ENCODE assay signal across 12 cellular contexts in the genomic region with DNA sequence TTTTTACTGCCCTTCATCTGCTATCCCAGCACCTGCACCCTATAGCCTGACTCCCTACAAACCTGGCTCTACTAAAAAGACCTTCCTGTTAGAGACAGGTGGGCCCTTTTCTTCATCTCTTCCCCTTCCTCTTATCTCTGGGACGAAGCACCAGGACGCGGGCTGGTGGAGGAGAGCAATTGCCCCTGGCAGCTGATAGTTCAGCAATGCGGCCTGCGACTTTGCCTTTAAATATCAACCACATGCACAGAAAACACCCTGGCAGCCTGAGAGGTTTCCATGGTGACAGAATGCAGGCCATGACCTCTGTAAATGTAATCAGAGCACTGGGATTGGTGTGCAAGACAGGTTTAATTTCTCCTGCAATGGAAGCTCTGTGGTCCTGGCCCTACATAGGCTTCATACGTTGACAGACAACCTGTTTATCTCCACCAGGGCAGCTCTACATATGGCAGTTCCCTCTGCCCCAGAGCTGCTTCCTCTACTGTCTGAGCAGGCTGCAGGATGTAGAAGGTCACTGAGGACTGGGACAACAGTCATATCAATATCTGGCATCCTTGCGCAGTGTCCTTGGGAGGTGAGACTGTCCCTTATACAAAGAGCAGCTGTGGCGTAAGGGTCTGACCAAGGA. TPM values are rescaled to one million over a fixed set of nuclear protein-coding genes. Genes with fewer than 3 reads are reported as not detected.
A peak's percentile ranks its signal among the peaks of the same experiment; 100 is the strongest.
DNase-seq lines count a peak whose midpoint lies in the region; ATAC-seq and TF ChIP-seq lines count a peak whose summit lies in the region.
"Had no signal": no experiment of that assay in that cellular context is flagged by ENCODE, and none has a peak within 500 bp of the region (broad histone marks: within the 10 kb centered on the region; RNA-seq: fewer than 3 reads in every experiment).

No MANE protein-coding gene starts in this region.

- in situ Hi-C loops in GM13976 (cut with MboI; ENCODE audit: low sequenced_read_pairs, unreplicated experiment) = no loop called here

- CTCF ChIA-PET in activated CD8-positive, alpha-beta memory T cell treated with anti-CD3 and anti-CD28 coated beads, Interleukin-2, amount 10 ng/mL, durations not matched to agents 7 days and 5 days (lab: Charles Lee) = interaction anchor here (0.9 to 11.2 kb wide), 9 partner anchors 8 to 87 kb away, joined by 3 to 145 read pairs (median 5); no protein-coding TSS in a partner anchor

- H3K27me3 ChIP-seq in Loucy (ENCODE audit: insufficient read depth, low read length, poor library complexity, severe bottlenecking) (no peaks in the 10 kb centered on the region), right cardiac atrium (ENCODE audit: control insufficient read depth, insufficient read depth) (no peaks in the 10 kb centered on the region), GM23338 (ENCODE audit: insufficient read depth) (0 out of 2 replicates have a peak, but pooled peaks cover 5% of the 10 kb centered on the region)

- DNase-seq in CMK (ENCODE audit: low read depth) (peak; percentile 31), mucosa of descending colon (peak in 1 of 3 donors; percentile 46), right cardiac atrium (no peak), GM23338 (ENCODE audit: low spot score) (no peak), GM13976 (ENCODE audit: low spot score) (no peak)
- peak; percentile 74 for DNase-seq in activated CD8-positive, alpha-beta memory T cell treated with anti-CD3 and anti-CD28 coated beads, Interleukin-2, amount 10 ng/mL, durations not matched to agents 7 days and 5 days
- DNase-seq: EL; NK-92 treated with Interleukin-12 subunit alpha and Interleukin-12 subunit beta, amount 100 ng/mL, for 24 hours had no signal

- H3K79me2 ChIP-seq in Loucy (ENCODE audit: insufficient read depth, low read length) = no peaks in the 10 kb centered on the region
- no peaks in the 10 kb centered on the region for H3K79me2 ChIP-seq in GM23338 (replicated peaks; ENCODE audit: insufficient read depth)

- no peaks in the 10 kb centered on the region for H3K27me3 Mint-ChIP-seq in activated CD8-positive, alpha-beta memory T cell treated with anti-CD3 and anti-CD28 coated beads, Interleukin-2, amount 10 ng/mL, durations not matched to agents 7 days and 5 days
- H3K27me3 Mint-ChIP-seq in GM23338 (ENCODE audit: insufficient read depth, low read depth, poor library complexity) = peaks cover 9% of the 10 kb centered on the region

- H2AFZ ChIP-seq in Loucy (ENCODE audit: low read length) = no peak overlapping the region
- no peak overlapping the region for H2AFZ ChIP-seq in GM23338

- intact Hi-C loops in mucosa of descending colon (cut with DNase I, micrococcal nuclease) = no loop called here
- intact Hi-C loops in right cardiac atrium (cut with DNase I) = no loop called here

- H3K9me2 ChIP-seq in Loucy (replicated peaks; ENCODE audit: low read depth, low read length) = no peaks in the 10 kb centered on the region
- peaks cover 7% of the 10 kb centered on the region for H3K9me2 ChIP-seq in GM23338 (ENCODE audit: insufficient read depth)

- H3F3A ChIP-seq in Loucy (ENCODE audit: low read depth) (peaks cover 13% of the 10 kb centered on the region), GM23338 (replicated peaks; ENCODE audit: low read depth) (no peaks in the 10 kb centered on the region)

- H3K9me3 ChIP-seq in Loucy (ENCODE audit: insufficient read depth, low read depth, low read length) = no peaks in the 10 kb centered on the region
- H3K9me3 ChIP-seq in mucosa of descending colon = no peaks in the 10 kb centered on the region
- H3K9me3 ChIP-seq in right cardiac atrium (ENCODE audit: control insufficient read depth, low read length) = no peaks in the 10 kb centered on the region

- H4K20me1 ChIP-seq in Loucy (ENCODE audit: insufficient read depth, low read length, poor library complexity, severe bottlenecking) (no peaks in the 10 kb centered on the region), GM23338 (replicated peaks; ENCODE audit: insufficient read depth) (no peaks in the 10 kb centered on the region)

- ATAC-seq in activated CD8-positive, alpha-beta memory T cell treated with anti-CD3 and anti-CD28 coated beads, Interleukin-2, amount 10 ng/mL, durations not matched to agents 7 days and 5 days = peak; percentile 50
- ATAC-seq in mucosa of descending colon (peak; percentile 54), right cardiac atrium (no peak), GM23338 (no peak), HG03439 (IDR thresholded peaks at IDR 0.05; ENCODE audit: unreplicated experiment) (no peak)

- peak overlapping the region; percentile 98 for H3K27ac Mint-ChIP-seq in activated CD8-positive, alpha-beta memory T cell treated with anti-CD3 and anti-CD28 coated beads, Interleukin-2, amount 10 ng/mL, durations not matched to agents 7 days and 5 days
- no peak overlapping the region for H3K27ac Mint-ChIP-seq in GM23338

- peaks cover 81% of the 10 kb centered on the region for H3K4me1 Mint-ChIP-seq in activated CD8-positive, alpha-beta memory T cell treated with anti-CD3 and anti-CD28 coated beads, Interleukin-2, amount 10 ng/mL, durations not matched to agents 7 days and 5 days
- no peaks in the 10 kb centered on the region for H3K4me1 Mint-ChIP-seq in GM23338

- peaks cover 2% of the 10 kb centered on the region for H3K9me3 Mint-ChIP-seq in activated CD8-positive, alpha-beta memory T cell treated with anti-CD3 and anti-CD28 coated beads, Interleukin-2, amount 10 ng/mL, durations not matched to agents 7 days and 5 days (ENCODE audit: low read depth)
- H3K9me3 Mint-ChIP-seq in GM23338 = no peaks in the 10 kb centered on the region

- TF ChIP-seq CTCF in Loucy (conservative IDR thresholded peaks at IDR 0.05; ENCODE audit: low read length) (no peak), mucosa of descending colon (IDR thresholded peaks at IDR 0.05) (no peak), GM23338 (conservative IDR thresholded peaks at IDR 0.05; ENCODE audit: low read depth in 2 of 2) (no peak), GM13976 (IDR thresholded peaks at IDR 0.05; ENCODE audit: borderline replicate concordance, control extremely low read depth, extremely low read depth, insufficient read depth, missing control alignments) (no peak)

- H3K4me2 ChIP-seq in Loucy (ENCODE audit: low read depth, low read length, poor library complexity, severe bottlenecking) (peak overlapping the region; percentile 94), GM23338 (no peak overlapping the region)

- H3K4me3 ChIP-seq in Loucy (ENCODE audit: low read length, poor library complexity, severe bottlenecking) (peak overlapping the region; percentile 68), mucosa of descending colon (no peak overlapping the region), right cardiac atrium (ENCODE audit: low read length) (no peak overlapping the region), GM23338 (no peak overlapping the region)
- H3K4me3 ChIP-seq: lung had no signal

- H3K36me3 Mint-ChIP-seq in activated CD8-positive, alpha-beta memory T cell treated with anti-CD3 and anti-CD28 coated beads, Interleukin-2, amount 10 ng/mL, durations not matched to agents 7 days and 5 days = peaks cover 17% of the 10 kb centered on the region
- H3K36me3 Mint-ChIP-seq in GM23338 (ENCODE audit: low read depth) = no peaks in the 10 kb centered on the region

- H3K27ac ChIP-seq in right cardiac atrium (ENCODE audit: low read length) (no peak overlapping the region), GM23338 (ENCODE audit: low read depth) (no peak overlapping the region)
- H3K27ac ChIP-seq: epithelial cell of prostate had no signal

- whole genome bisulfite sequencing in right cardiac atrium = 61% methylated on average over 8 of the region's 8 CpGs

- H3K9ac ChIP-seq in Loucy (ENCODE audit: low read depth, low read length, poor library complexity, severe bottlenecking) = peak overlapping the region; percentile 58

- H3K4me1 ChIP-seq in Loucy (ENCODE audit: insufficient read depth, low read length, poor library complexity, severe bottlenecking) (peaks cover 79% of the 10 kb centered on the region), mucosa of descending colon (ENCODE audit: low read depth) (no peaks in the 10 kb centered on the region), right cardiac atrium (ENCODE audit: control insufficient read depth, insufficient read depth, low read length) (no peaks in the 10 kb centered on the region), GM23338 (ENCODE audit: insufficient read depth) (no peaks in the 10 kb centered on the region)

- no peaks in the 10 kb centered on the region for H3K36me3 ChIP-seq in Loucy (ENCODE audit: insufficient read depth, low read length)
- no peaks in the 10 kb centered on the region for H3K36me3 ChIP-seq in mucosa of descending colon (ENCODE audit: low read depth)
- no peaks in the 10 kb centered on the region for H3K36me3 ChIP-seq in GM23338 (ENCODE audit: insufficient read depth)

- peak overlapping the region; percentile 52 for H3K4me3 Mint-ChIP-seq in activated CD8-positive, alpha-beta memory T cell treated with anti-CD3 and anti-CD28 coated beads, Interleukin-2, amount 10 ng/mL, durations not matched to agents 7 days and 5 days
- H3K4me3 Mint-ChIP-seq in GM23338 = no peak overlapping the region

RNA-seq across cellular contexts. Expression of gene SKAP1, which starts 10.0 kb away (rescaled TPM):
- 10 to 100 TPM; 75.5 to 91.4 TPM for total RNA-seq in activated CD8-positive, alpha-beta memory T cell treated with anti-CD3 and anti-CD28 coated beads, Interleukin-2, amount 10 ng/mL, durations not matched to agents 7 days and 5 days
- total RNA-seq in mucosa of descending colon (1 to 10 TPM; 2.2 to 3.2 (median 2.4) TPM), right cardiac atrium (under 1 TPM in 3 of 4 donors, not detected in 1; 0.38 to 0.77 (median 0.54) TPM)
- polyA plus RNA-seq in right cardiac atrium (0.54 TPM), GM23338 (2016; fragmentation: Nextera tagmentation; extraction: Ambion mirVana) (0.27 and 0.59 TPM in 2 replicates)
- not detected in 2 replicates for total RNA-seq in GM23338 (2014; rRNA removed; shearing (Covaris generic))

Comparison
In these comparisons a context has a peak if more than half of its experiments do, and no peak if none do; other contexts are left out.
1. DNase-seq: peak in CMK (single experiment) and activated CD8-positive, alpha-beta memory T cell treated with anti-CD3 and anti-CD28 coated beads, Interleukin-2, amount 10 ng/mL, durations not matched to agents 7 days and 5 days (single experiment); none in right cardiac atrium (0 of 3), GM23338 (single experiment) and GM13976 (single experiment).
2. ATAC-seq: peak in activated CD8-positive, alpha-beta memory T cell treated with anti-CD3 and anti-CD28 coated beads, Interleukin-2, amount 10 ng/mL, durations not matched to agents 7 days and 5 days (single experiment) and mucosa of descending colon (single experiment); none in right cardiac atrium (0 of 2), GM23338 (single experiment) and HG03439 (single experiment).
3. RNA of gene SKAP1, which starts 10.0 kb away (total RNA-seq): 75.5 to 91.4 TPM in activated CD8-positive, alpha-beta memory T cell treated with anti-CD3 and anti-CD28 coated beads, Interleukin-2, amount 10 ng/mL, durations not matched to agents 7 days and 5 days; 2.2 to 3.2 TPM in mucosa of descending colon, 0.38 to 0.77 TPM in right cardiac atrium and not detected in GM23338; every median in the first group is over 10 times any median in the second.